2 cellular contexts compared by ENCODE assay signal in the genomic region with DNA sequence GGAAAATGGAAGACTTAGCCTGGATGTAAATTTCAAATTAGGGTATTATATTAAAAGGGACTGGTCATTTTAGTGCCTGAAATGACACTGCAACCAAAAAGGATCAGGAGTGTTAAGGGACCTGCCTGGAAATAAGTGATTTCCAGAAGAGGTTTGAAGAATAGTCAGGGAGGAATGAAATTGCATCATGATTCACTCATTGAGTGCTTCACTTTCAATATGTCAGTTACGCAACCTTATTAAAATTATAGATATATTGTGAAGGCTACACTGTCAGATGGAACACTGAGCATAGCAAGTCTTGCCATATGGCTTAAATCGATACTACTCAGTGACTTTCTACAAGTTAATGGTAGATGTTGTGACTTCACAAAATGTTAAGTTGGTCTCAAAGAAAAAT.
TF ChIP-seq lines count a peak whose summit lies in the region.

No MANE protein-coding gene starts in this region.

TF ChIP-seq in IMR-90, 13 proteins besides CTCF, POLR2A, EP300 and RAD21:
- TF ChIP-seq CEBPB (IDR thresholded peaks at IDR 0.05; ENCODE audit: low read depth, low read length), result peak; percentile 86
- no peak for TF ChIP-seq FOS (IDR thresholded peaks at IDR 0.05; ENCODE audit: low read depth, low read length)
- TF ChIP-seq NFE2L2 (IDR thresholded peaks at IDR 0.05; ENCODE audit: low read depth, low read length), result no peak
- TF ChIP-seq RCOR1 (IDR thresholded peaks at IDR 0.05; ENCODE audit: insufficient replicate concordance, low read length), result no peak
- TF ChIP-seq, protein P1, sequence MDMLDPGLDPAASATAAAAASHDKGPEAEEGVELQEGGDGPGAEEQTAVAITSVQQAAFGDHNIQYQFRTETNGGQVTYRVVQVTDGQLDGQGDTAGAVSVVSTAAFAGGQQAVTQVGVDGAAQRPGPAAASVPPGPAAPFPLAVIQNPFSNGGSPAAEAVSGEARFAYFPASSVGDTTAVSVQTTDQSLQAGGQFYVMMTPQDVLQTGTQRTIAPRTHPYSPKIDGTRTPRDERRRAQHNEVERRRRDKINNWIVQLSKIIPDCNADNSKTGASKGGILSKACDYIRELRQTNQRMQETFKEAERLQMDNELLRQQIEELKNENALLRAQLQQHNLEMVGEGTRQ (IDR thresholded peaks at IDR 0.05; ENCODE audit: low read depth, low read length), result no peak
- no peak for TF ChIP-seq RFX5 (IDR thresholded peaks at IDR 0.05; ENCODE audit: low read depth, low read length)
- TF ChIP-seq MAFK (IDR thresholded peaks at IDR 0.05; ENCODE audit: low read depth, low read length), result no peak

TF ChIP-seq in H1, 55 proteins besides CTCF, POLR2A, EP300 and RAD21:
- peak; percentile 3; the same call in 1 of the 2 replicates for TF ChIP-seq CEBPB (IDR thresholded peaks at IDR 0.05; ENCODE audit: low read depth, low read length)
- no peak for TF ChIP-seq KDM4A (IDR thresholded peaks at IDR 0.05; ENCODE audit: low read depth, low read length, severe bottlenecking)
TF ChIP-seq in H1: peak in this region for 1.
